21 cellular contexts compared by ENCODE assay signal in genomic region chr3:29307229-29307796, GRCh38. TPM values are rescaled to one million over a fixed set of nuclear protein-coding genes. Genes with fewer than 3 reads are reported as not detected.
DNase-seq lines count a peak whose midpoint lies in the region; ATAC-seq and TF ChIP-seq lines count a peak whose summit lies in the region.
"Had no signal": no experiment of that assay in that cellular context is flagged by ENCODE, and none has a peak within 500 bp of the region (broad histone marks: within the 10 kb centered on the region; RNA-seq: fewer than 3 reads in every experiment).

No MANE protein-coding gene starts in this region.

- H3K4me2 ChIP-seq in IMR-90 (ENCODE audit: low read depth, low read length), result peak overlapping the region; percentile 38; the same call in 1 of the 2 replicates
- H3K4me2 ChIP-seq: BLaER1 had no signal

- H2AK9ac ChIP-seq in IMR-90 (replicated peaks; ENCODE audit: low read depth, low read length, poor library complexity), result no peak overlapping the region

- intact Hi-C loops in IMR-90 (cut with micrococcal nuclease) (no loop called here), heart left ventricle (cut with DNase I) (no loop called here), psoas muscle (cut with DNase I) (no loop called here), upper lobe of right lung (cut with DNase I) (no loop called here)

- H3K56ac ChIP-seq in IMR-90 (ENCODE audit: extremely low read depth, insufficient read depth, low read length), result no peak overlapping the region

- H3K18ac ChIP-seq in IMR-90 (ENCODE audit: low read depth, low read length), result peak overlapping the region; percentile 56; the same call in 1 of the 2 replicates

- H3K36me3 ChIP-seq in IMR-90 (ENCODE audit: control insufficient read depth, insufficient read depth, low read length) (peaks cover 4% of the 10 kb centered on the region), heart left ventricle (peaks cover 0 to 7% (median 0%) of the 10 kb centered on the region in 9 donors), psoas muscle (ENCODE audit: insufficient read depth in 1 of 2, low read depth in 1 of 2) (peaks cover 0 to 4% of the 10 kb centered on the region in 2 donors), upper lobe of right lung (no peaks in the 10 kb centered on the region)
- H3K36me3 ChIP-seq: BLaER1 had no signal

- in situ Hi-C loops in IMR-90 (cut with MboI; ENCODE audit: low sequenced_read_pairs), result no loop called here

- DNase-seq in AG04450 (ENCODE audit: low read depth, low spot score) (peak; percentile 37), IMR-90 (peak; percentile 83), heart left ventricle (no peak), psoas muscle (no peak), occipital lobe (lab: John Stamatoyannopoulos, UW) (no peak), upper lobe of right lung (no peak), GM10266 (ENCODE audit: extremely low spot score) (no peak)
- DNase-seq in activated CD8-positive, alpha-beta memory T cell treated with anti-CD3 and anti-CD28 coated beads, Interleukin-2, amount 50 U/mL, for 4 hours, result no peak
- DNase-seq: CD4-positive, alpha-beta memory T cell; DMS153; GDM1; H9; Karpas-422; NCI-H1417 treated with DMSO at 0.1 percent for 48 hours; NCI-H187 treated with DMSO at 0.1 percent for 48 hours; NCI-H2227 treated with DMSO at 0.1 percent for 48 hours; NCI-H510A treated with DMSO at 0.1 percent for 48 hours had no signal

- no peak overlapping the region for H3K4ac ChIP-seq in IMR-90 (ENCODE audit: low read depth, low read length)

- H4K5ac ChIP-seq in IMR-90 (ENCODE audit: low read depth, low read length), result no peak overlapping the region

- no peak overlapping the region for H2AK5ac ChIP-seq in IMR-90 (ENCODE audit: low read depth, low read length)

- no peak overlapping the region for H2BK5ac ChIP-seq in IMR-90 (ENCODE audit: low read depth, low read length, poor library complexity, severe bottlenecking)

- TF ChIP-seq RAD21 in IMR-90 (IDR thresholded peaks at IDR 0.05; ENCODE audit: low read length), result no peak

- H3K9ac ChIP-seq in IMR-90 (ENCODE audit: low read depth, low read length), result no peak overlapping the region
- H3K9ac ChIP-seq: BLaER1 had no signal

- no peak overlapping the region for H2AFZ ChIP-seq in IMR-90 (replicated peaks; ENCODE audit: low read length, poor library complexity)

- peaks cover 16% of the 10 kb centered on the region for H4K20me1 ChIP-seq in IMR-90 (ENCODE audit: insufficient read depth, low read length)
- H4K20me1 ChIP-seq: BLaER1 had no signal

- dilution Hi-C loops in IMR-90 (cut with HindIII; ENCODE audit: low sequenced_read_pairs, unreplicated experiment), result no loop called here

- peaks cover 8% of the 10 kb centered on the region; the same call in 1 of the 2 replicates for H3K4me1 ChIP-seq in IMR-90 (ENCODE audit: control insufficient read depth, insufficient read depth, low read length)
- H3K4me1 ChIP-seq in heart left ventricle, result peaks cover 0 to 67% (median 28%) of the 10 kb centered on the region in 12 donors
- H3K4me1 ChIP-seq in psoas muscle, result peaks cover 24% of the 10 kb centered on the region
- H3K4me1 ChIP-seq in upper lobe of right lung, result peaks cover 5% of the 10 kb centered on the region
- H3K4me1 ChIP-seq: BLaER1 had no signal

- H3K4me3 ChIP-seq in AG04450 (ENCODE audit: low read depth, low read length), result no peak overlapping the region
- H3K4me3 ChIP-seq in IMR-90 (ENCODE audit: insufficient read depth, low read depth, low read length), result no peak overlapping the region
- no peak overlapping the region for H3K4me3 ChIP-seq in heart left ventricle
- H3K4me3 ChIP-seq in psoas muscle, result peak overlapping the region; percentile 11
- H3K4me3 ChIP-seq in upper lobe of right lung, result no peak overlapping the region
- H3K4me3 ChIP-seq: BLaER1, SJSA1 had no signal

- WGBS in IMR-90 (ENCODE audit: extremely low coverage in 2 of 2, insufficient read length in 1 of 2), 2 experiments, result no CpG with 5 or more reads among the region's 2 CpGs
- 65 to 68% (median 67%) methylated on average over 2 of the region's 2 CpGs for WGBS in heart left ventricle, 4 donors
- WGBS in psoas muscle, 3 donors, result 89 to 99% (median 98%) methylated on average over 2 of the region's 2 CpGs

- POLR2A ChIA-PET in AG04450 (lab: Yijun Ruan, JAX) (no interaction called here), IMR-90 (lab: Charles Lee; ENCODE audit: unreplicated experiment) (no interaction called here)

- H3K79me1 ChIP-seq in IMR-90 (ENCODE audit: low read depth in 1 of 2, low read length in 2 of 2), result peaks cover 33 to 73% of the 10 kb centered on the region in 2 experiments

- CTCF ChIA-PET in AG04450 (lab: Charles Lee) (no interaction called here), IMR-90 (lab: Yijun Ruan, JAX) (interaction anchor here (0.6 kb wide), 1 partner anchor 24 kb away, joined by 3 read pairs; no protein-coding TSS in a partner anchor)

- H3K14ac ChIP-seq in IMR-90 (replicated peaks; ENCODE audit: low read depth, low read length), result 0 out of 2 replicates have a peak overlapping the region, but pooled peaks have one; percentile 27

- H3K23ac ChIP-seq in IMR-90 (ENCODE audit: low read depth, low read length), result no peak overlapping the region

- peaks cover 3% of the 10 kb centered on the region; the same call in 1 of the 2 replicates for H3K9me1 ChIP-seq in IMR-90 (ENCODE audit: insufficient read depth, low read length)

- no peak overlapping the region for H2BK120ac ChIP-seq in IMR-90 (ENCODE audit: low read depth, low read length)

- no peak overlapping the region for H2BK15ac ChIP-seq in IMR-90 (ENCODE audit: low read depth, low read length)

- TF ChIP-seq POLR2A in IMR-90 (IDR thresholded peaks at IDR 0.05; ENCODE audit: low read depth, low read length) (no peak), heart left ventricle (IDR thresholded peaks at IDR 0.05) (no peak)

- no peaks in the 10 kb centered on the region for H3K9me3 ChIP-seq in AG04450 (ENCODE audit: control insufficient read depth, insufficient read depth, low read length)
- no peaks in the 10 kb centered on the region for H3K9me3 ChIP-seq in IMR-90 (ENCODE audit: control insufficient read depth, insufficient read depth, low read length)
- no peaks in the 10 kb centered on the region for H3K9me3 ChIP-seq in heart left ventricle
- H3K9me3 ChIP-seq in psoas muscle, result no peaks in the 10 kb centered on the region
- H3K9me3 ChIP-seq in upper lobe of right lung, result no peaks in the 10 kb centered on the region
- H3K9me3 ChIP-seq: SJSA1 had no signal

- no TSS peak for BruUV-seq in IMR-90 (replicated peaks; lab: Mats Ljungman, UMichigan)

- no peak overlapping the region for H2BK20ac ChIP-seq in IMR-90 (ENCODE audit: low read depth, low read length)

- H3K27me3 ChIP-seq in AG04450 (ENCODE audit: control insufficient read depth, insufficient read depth, low read length) (no peaks in the 10 kb centered on the region), IMR-90 (ENCODE audit: control insufficient read depth, insufficient read depth, low read length) (no peaks in the 10 kb centered on the region), heart left ventricle (no peaks in the 10 kb centered on the region), psoas muscle (ENCODE audit: insufficient read depth in 3 of 3, low read length in 2 of 3) (no peaks in the 10 kb centered on the region), upper lobe of right lung (no peaks in the 10 kb centered on the region)
- H3K27me3 ChIP-seq: BLaER1, SJSA1 had no signal

- peak; percentile 77 for ATAC-seq in IMR-90 (ENCODE audit: low read depth)
- peak; percentile 61 to 83 (median 82) for ATAC-seq in heart left ventricle
- peak; percentile 65 to 89 (median 76) for ATAC-seq in psoas muscle
- no peak for ATAC-seq in upper lobe of right lung

- no peak for TF ChIP-seq CTCF in AG04450 (IDR thresholded peaks at IDR 0.05; ENCODE audit: low read depth, low read length)
- no peak for TF ChIP-seq CTCF in IMR-90 (conservative IDR thresholded peaks at IDR 0.05; ENCODE audit: low read depth, low read length)
- no peak for TF ChIP-seq CTCF in heart left ventricle (IDR thresholded peaks at IDR 0.05)
- no peak for TF ChIP-seq CTCF in psoas muscle (IDR thresholded peaks at IDR 0.05)
- TF ChIP-seq CTCF in upper lobe of right lung (IDR thresholded peaks at IDR 0.05), result no peak
- no peak for TF ChIP-seq CTCF in GM10266 (IDR thresholded peaks at IDR 0.05; ENCODE audit: control insufficient read depth, insufficient read depth, low read depth, missing control alignments)

- H3K27ac ChIP-seq in AG04450 (ENCODE audit: low read depth, low read length) (no peak overlapping the region), IMR-90 (ENCODE audit: insufficient read depth, low read length) (no peak overlapping the region), heart left ventricle (peak overlapping the region in 4 of 12 donors; percentile 10 to 58 (median 43)), psoas muscle (peak overlapping the region; percentile 8), upper lobe of right lung (no peak overlapping the region)
- H3K27ac ChIP-seq: BLaER1, HL-60, SJSA1 had no signal

- no peak overlapping the region for H4K8ac ChIP-seq in IMR-90 (ENCODE audit: low read depth in 2 of 2, low read length in 2 of 2)

- no peak overlapping the region for H4K91ac ChIP-seq in IMR-90 (ENCODE audit: insufficient read depth, low read depth, low read length)

TF ChIP-seq in IMR-90, 13 proteins besides CTCF, POLR2A, EP300 and RAD21 (continues in another document):
- TF ChIP-seq CEBPB (IDR thresholded peaks at IDR 0.05; ENCODE audit: low read depth, low read length) (no peak), FOS (IDR thresholded peaks at IDR 0.05; ENCODE audit: low read depth, low read length) (no peak), MAZ (IDR thresholded peaks at IDR 0.05; ENCODE audit: borderline replicate concordance, low read depth, low read length) (no peak), RFX5 (IDR thresholded peaks at IDR 0.05; ENCODE audit: low read depth, low read length) (no peak), MAFK (IDR thresholded peaks at IDR 0.05; ENCODE audit: low read depth, low read length) (no peak), CHD1 (IDR thresholded peaks at IDR 0.05; ENCODE audit: low read depth, low read length) (no peak), SMC3 (IDR thresholded peaks at IDR 0.05; ENCODE audit: low read depth, low read length) (no peak)

RNA-seq across cellular contexts. Expression of gene RBMS3, which starts 26.4 kb away (rescaled TPM):
- polyA plus RNA-seq in AG04450 (2011; rRNA removed) (32.0 and 33.4 TPM in 2 replicates), IMR-90 (2012; rRNA removed) (15.2 and 17.1 TPM in 2 replicates), heart left ventricle (1 to 10 TPM; 4.8 to 5.3 TPM), psoas muscle (1 to 10 TPM; 3.8 to 5.3 (median 4.3) TPM)
- polyA minus RNA-seq in AG04450 (2011; rRNA and poly(A)+ RNA removed), result 267 and 274 TPM in 2 replicates
- total RNA-seq in IMR-90 (2012; rRNA removed) (110 and 127 TPM in 2 replicates), heart left ventricle (10 to 100 TPM; 19.0 to 35.6 (median 27.3) TPM), psoas muscle (10 to 100 TPM; 23.5 to 34.5 (median 29.7) TPM), occipital lobe (19.8 TPM), upper lobe of right lung (85.9 TPM)
- polyA plus RNA-seq in IMR-90 (2012; cell fraction: cytosol; rRNA removed), result 4.3 and 5.0 TPM in 2 replicates
- polyA plus RNA-seq in IMR-90 (2012; cell fraction: nucleus; rRNA removed; ENCODE audit: low replicate concordance), result 10.2 and 28.8 TPM in 2 replicates
- polyA plus RNA-seq: IgD-negative memory B cell had no signal

Comparison
In these comparisons a context has a peak if more than half of its experiments do, and no peak if none do; other contexts are left out.
1. DNase-seq: peak in AG04450 (single experiment) and IMR-90 (single experiment); none in heart left ventricle (0 of 5), psoas muscle (0 of 2), occipital lobe (single experiment), upper lobe of right lung (single experiment), activated CD8-positive, alpha-beta memory T cell treated with anti-CD3 and anti-CD28 coated beads, Interleukin-2, amount 50 U/mL, for 4 hours (single experiment) and GM10266 (single experiment).